Comparison of ENCODE assay signal across 8 cellular contexts in the genomic region with DNA sequence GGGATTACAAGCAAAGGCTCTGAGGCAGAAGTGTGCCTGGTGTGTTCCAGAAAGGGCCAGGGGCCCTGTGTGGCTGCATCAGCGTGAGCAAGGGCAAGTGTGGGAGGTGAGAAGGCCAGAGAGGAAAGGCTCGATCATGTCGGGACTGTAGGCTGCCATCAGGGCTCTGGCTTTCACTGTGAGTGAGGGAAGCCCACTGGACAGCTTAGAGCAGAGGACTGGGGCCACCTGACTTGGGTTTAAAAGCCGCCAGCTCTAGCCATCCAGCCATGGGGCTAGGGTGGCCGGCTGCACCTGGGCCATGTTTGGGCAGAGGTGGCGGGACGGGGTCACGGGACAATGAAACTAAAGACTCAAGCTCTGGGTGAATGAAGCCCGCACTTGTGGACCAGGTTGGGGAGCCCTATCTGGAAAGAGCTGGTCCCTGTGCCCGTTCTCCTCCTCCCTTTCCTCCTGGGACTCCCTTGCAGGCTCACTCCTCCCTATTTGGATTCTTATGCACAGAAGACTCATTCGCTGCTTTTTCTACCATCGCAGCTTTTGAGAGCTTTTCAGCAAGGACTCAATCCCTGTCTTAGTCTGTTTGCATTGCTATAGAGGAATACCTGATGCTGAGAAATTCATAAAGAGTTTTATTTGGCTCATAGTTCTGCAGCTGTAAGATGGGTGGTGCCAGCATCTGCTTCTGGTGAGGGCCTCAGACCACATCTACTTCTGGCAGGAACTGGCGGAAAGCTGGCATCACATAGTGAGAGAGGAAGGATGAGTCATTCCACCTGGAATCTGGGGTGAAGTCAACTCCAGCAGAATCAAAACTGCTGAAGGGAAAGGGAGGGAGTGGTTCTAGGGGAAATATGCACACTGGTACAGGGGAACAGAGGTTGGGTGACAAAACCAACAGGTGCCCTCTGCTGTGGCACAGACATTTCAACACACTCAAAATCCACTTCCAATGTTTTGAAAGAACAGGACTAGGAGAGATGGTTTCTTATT. TPM values are rescaled to one million over a fixed set of nuclear protein-coding genes. Genes with fewer than 3 reads are reported as not detected.
DNase-seq lines count a peak whose midpoint lies in the region; ATAC-seq and TF ChIP-seq lines count a peak whose summit lies in the region.
"Had no signal": no experiment of that assay in that cellular context is flagged by ENCODE, and none has a peak within 500 bp of the region (broad histone marks: within the 10 kb centered on the region; RNA-seq: fewer than 3 reads in every experiment).

No MANE protein-coding gene starts in this region.

- H3K9me3 Mint-ChIP-seq in chondrocyte (ENCODE audit: low read depth): peaks cover 17% of the 10 kb centered on the region

- H3K4me3 ChIP-seq in retinal pigment epithelial cell (ENCODE audit: low read length): no peak overlapping the region
- H3K4me3 ChIP-seq: SJSA1 had no signal

- H3K4me1 Mint-ChIP-seq in chondrocyte (ENCODE audit: low read depth): peaks cover 39% of the 10 kb centered on the region

- ATAC-seq in GM21515 (IDR thresholded peaks at IDR 0.05; ENCODE audit: unreplicated experiment) (no peak), GM18498 (IDR thresholded peaks at IDR 0.05; ENCODE audit: unreplicated experiment) (no peak)

- peak; percentile 29 for DNase-seq in DMS 273 (lab: John Stamatoyannopoulos, UW; ENCODE audit: unreplicated experiment)
- no peak for DNase-seq in DMS 273 treated with DMSO at 0.1 percent for 48 hours (lab: John Stamatoyannopoulos, UW)
- peak; percentile 71 for DNase-seq in chondrocyte (ENCODE audit: low spot score)
- peak; percentile 50 for DNase-seq in retinal pigment epithelial cell (ENCODE audit: low read depth)
- DNase-seq: activated naive CD4-positive, alpha-beta T cell had no signal

- peak overlapping the region; percentile 75 for H3K27ac Mint-ChIP-seq in chondrocyte (ENCODE audit: unreplicated experiment)

- H3K36me3 Mint-ChIP-seq in chondrocyte (ENCODE audit: low read depth): peaks cover 1% of the 10 kb centered on the region

- TF ChIP-seq CTCF in chondrocyte (IDR thresholded peaks at IDR 0.05) (no peak), retinal pigment epithelial cell (conservative IDR thresholded peaks at IDR 0.05; ENCODE audit: low read depth, low read length) (no peak)

- H3K27me3 Mint-ChIP-seq in chondrocyte (ENCODE audit: low read depth): no peaks in the 10 kb centered on the region

- H3K4me3 Mint-ChIP-seq in chondrocyte (ENCODE audit: unreplicated experiment): no peak overlapping the region

RNA-seq across cellular contexts. Expression of a gene that starts 15.3 kb away (rescaled TPM):
- not detected in 3 replicates for total RNA-seq in chondrocyte
- total RNA-seq: SJSA1 had no signal

RNA-seq across cellular contexts. Expression of a gene that starts 18.8 kb away (rescaled TPM):
- not detected in 3 replicates for total RNA-seq in chondrocyte
- total RNA-seq: SJSA1 had no signal

RNA-seq across cellular contexts. Expression of a gene that starts 49.6 kb away (rescaled TPM):
- total RNA-seq in chondrocyte: not detected in 3 replicates
- total RNA-seq: SJSA1 had no signal

RNA-seq across cellular contexts. Expression of a gene that starts 56.3 kb away (rescaled TPM):
- total RNA-seq in chondrocyte: 21.6 to 28.3 TPM (median 22.4 TPM) in 3 replicates

RNA-seq across cellular contexts. Expression of a gene that starts 57.1 kb away (rescaled TPM):
- 63.9 to 165 TPM (median 67.6 TPM) in 3 replicates for total RNA-seq in chondrocyte
